27 cellular contexts compared by ENCODE assay signal in genomic region chr1:88455857-88456256, GRCh38.
"Had no signal": no experiment of that assay in that cellular context is flagged by ENCODE, and none has a peak within 500 bp of the region (broad histone marks: within the 10 kb centered on the region; RNA-seq: fewer than 3 reads in every experiment).

No MANE protein-coding gene starts in this region.

- H3K9ac ChIP-seq: KMS-11, SK-N-SH had no signal

- H3K9me3 Mint-ChIP-seq: activated CD4-positive, alpha-beta memory T cell treated with anti-CD3 and anti-CD28 coated beads for 36 hours; activated CD4-positive, alpha-beta T cell treated with anti-CD3 and anti-CD28 coated beads, Interleukin-2, amount 10 ng/mL, durations not matched to agents 7 days and 5 days; activated naive CD4-positive, alpha-beta T cell treated with anti-CD3 and anti-CD28 coated beads, Interleukin-2, amount 10 ng/mL, durations not matched to agents 7 days and 5 days; activated naive CD8-positive, alpha-beta T cell treated with anti-CD3 and anti-CD28 coated beads for 36 hours; activated T-helper 2 cell treated with anti-CD3 and anti-CD28 coated beads, Interferon-gamma antibody, Interleukin-2, Interleukin-4, amounts not matched to agents 10 μg/mL and 5 μg/mL and 100 μg/mL, durations not matched to agents 14 hours and 24 hours and 36 hours; T-helper 1 cell treated with Interleukin-12 subunit alpha and Interleukin-12 subunit beta and Interleukin-4 antibody, amounts not matched to agents 30 μg/mL and 1 μg/mL, for 36 hours had no signal

- DNase-seq: activated CD4-positive, alpha-beta memory T cell treated with anti-CD3 and anti-CD28 coated beads for 36 hours; activated CD4-positive, alpha-beta T cell treated with anti-CD3 and anti-CD28 coated beads, Interleukin-2, amount 10 ng/mL, durations not matched to agents 7 days and 5 days; activated CD4-positive, CD25-positive, alpha-beta regulatory T cell; activated CD8-positive, alpha-beta memory T cell treated with anti-CD3 and anti-CD28 coated beads for 24 hours; activated gamma-delta T cell treated with Interleukin-2 at 50 U/mL for 16 hours; activated naive CD4-positive, alpha-beta T cell treated with anti-CD3 and anti-CD28 coated beads, Interleukin-2, amount 10 ng/mL, durations not matched to agents 7 days and 5 days; activated naive CD8-positive, alpha-beta T cell treated with anti-CD3 and anti-CD28 coated beads for 36 hours; activated T-cell treated with anti-CD3 and anti-CD28 coated beads for 4 hours; activated T-cell treated with anti-CD3 and anti-CD28 coated beads, Interleukin-2, amount 50 U/mL, for 48 hours; brain microvascular endothelial cell; cerebellar nuclear complex; NCI-H1105; NCI-H1436; NCI-H1694 treated with DMSO at 0.1 percent for 48 hours; NCI-H2029 treated with DMSO at 0.1 percent for 48 hours; NCI-H345; NCI-H510A; NCI-H526 treated with DMSO at 0.1 percent for 48 hours; NCI-H82; PC-9; SHP77 treated with DMSO at 0.1 percent for 48 hours; SK-N-SH; SW 1271 had no signal

- H3K27me3 Mint-ChIP-seq: activated naive CD4-positive, alpha-beta T cell treated with anti-CD3 and anti-CD28 coated beads, Interleukin-2, amount 10 ng/mL, durations not matched to agents 7 days and 5 days had no signal

- H3K4me1 Mint-ChIP-seq: activated CD4-positive, alpha-beta T cell treated with anti-CD3 and anti-CD28 coated beads, Interleukin-2, amount 10 ng/mL, durations not matched to agents 7 days and 5 days; activated naive CD4-positive, alpha-beta T cell treated with anti-CD3 and anti-CD28 coated beads, Interleukin-2, amount 10 ng/mL, durations not matched to agents 7 days and 5 days; activated naive CD8-positive, alpha-beta T cell treated with anti-CD3 and anti-CD28 coated beads for 36 hours had no signal

- H3K27me3 ChIP-seq: brain microvascular endothelial cell, cardiac muscle cell had no signal

- H3K4me3 ChIP-seq: cardiac muscle cell, PC-9 had no signal

- H3K4me2 ChIP-seq: KMS-11, PC-9, SK-N-SH had no signal

- H3K27ac ChIP-seq: brain microvascular endothelial cell, cardiac muscle cell, KMS-11, PC-9 had no signal

- H3K27ac Mint-ChIP-seq: activated CD4-positive, alpha-beta memory T cell treated with anti-CD3 and anti-CD28 coated beads for 36 hours; activated CD4-positive, alpha-beta T cell treated with anti-CD3 and anti-CD28 coated beads, Interleukin-2, amount 10 ng/mL, durations not matched to agents 7 days and 5 days; activated naive CD4-positive, alpha-beta T cell treated with anti-CD3 and anti-CD28 coated beads, Interleukin-2, amount 10 ng/mL, durations not matched to agents 7 days and 5 days; activated naive CD8-positive, alpha-beta T cell treated with anti-CD3 and anti-CD28 coated beads for 36 hours; activated T-helper 2 cell treated with anti-CD3 and anti-CD28 coated beads, Interferon-gamma antibody, Interleukin-2, Interleukin-4, amounts not matched to agents 10 μg/mL and 5 μg/mL and 100 μg/mL, durations not matched to agents 14 hours and 24 hours and 36 hours; T-helper 1 cell treated with Interleukin-12 subunit alpha and Interleukin-12 subunit beta and Interleukin-4 antibody, amounts not matched to agents 30 μg/mL and 1 μg/mL, for 36 hours had no signal

- H3K4me3 Mint-ChIP-seq: activated CD4-positive, alpha-beta memory T cell treated with anti-CD3 and anti-CD28 coated beads for 36 hours; activated CD4-positive, alpha-beta T cell treated with anti-CD3 and anti-CD28 coated beads, Interleukin-2, amount 10 ng/mL, durations not matched to agents 7 days and 5 days; activated naive CD4-positive, alpha-beta T cell treated with anti-CD3 and anti-CD28 coated beads, Interleukin-2, amount 10 ng/mL, durations not matched to agents 7 days and 5 days; activated naive CD8-positive, alpha-beta T cell treated with anti-CD3 and anti-CD28 coated beads for 36 hours; T-helper 1 cell treated with Interleukin-12 subunit alpha and Interleukin-12 subunit beta and Interleukin-4 antibody, amounts not matched to agents 30 μg/mL and 1 μg/mL, for 36 hours had no signal

- H3K36me3 Mint-ChIP-seq: activated CD4-positive, alpha-beta memory T cell treated with anti-CD3 and anti-CD28 coated beads for 36 hours; activated naive CD4-positive, alpha-beta T cell treated with anti-CD3 and anti-CD28 coated beads, Interleukin-2, amount 10 ng/mL, durations not matched to agents 7 days and 5 days; activated naive CD8-positive, alpha-beta T cell treated with anti-CD3 and anti-CD28 coated beads for 36 hours had no signal

- H2AFZ ChIP-seq: PC-9 had no signal

- H3K9me3 ChIP-seq: SK-N-SH had no signal

- H3K36me3 ChIP-seq: brain microvascular endothelial cell, cardiac muscle cell had no signal
